17 cellular contexts compared by ENCODE assay signal in genomic region chr16:84054271-84054670, GRCh38. TPM values are rescaled to one million over a fixed set of nuclear protein-coding genes. Genes with fewer than 3 reads are reported as not detected.
A peak's percentile ranks its signal among the peaks of the same experiment; 100 is the strongest.
DNase-seq lines count a peak whose midpoint lies in the region; ATAC-seq and TF ChIP-seq lines count a peak whose summit lies in the region.
"Had no signal": no experiment of that assay in that cellular context is flagged by ENCODE, and none has a peak within 500 bp of the region (broad histone marks: within the 10 kb centered on the region; RNA-seq: fewer than 3 reads in every experiment).

No MANE protein-coding gene starts in this region.

- CTCF ChIA-PET in MCF 10A (lab: Yijun Ruan, JAX), result interaction anchor here (0.6 to 3.3 kb wide), 4 partner anchors 9 to 93 kb away, joined by 3 to 11 read pairs (median 6); no protein-coding TSS in a partner anchor

- intact Hi-C loops in left ventricle myocardium superior (cut with micrococcal nuclease), result no loop called here
- intact Hi-C loops in Right ventricle myocardium inferior (cut with DNase I), result no loop called here
- intact Hi-C loops in posterior vena cava (cut with DNase I), result no loop called here
- intact Hi-C loops in MCF 10A (cut with micrococcal nuclease), result no loop called here

- no TSS peak for BruUV-seq in MCF 10A (replicated peaks; lab: Mats Ljungman, UMichigan)

- peaks cover 70% of the 10 kb centered on the region for H3K36me3 Mint-ChIP-seq in MCF 10A (ENCODE audit: insufficient read depth, unreplicated experiment)

- H3K4me3 Mint-ChIP-seq in MCF 10A (ENCODE audit: unreplicated experiment), result no peak overlapping the region
- H3K4me3 Mint-ChIP-seq: H9 had no signal

- no peak overlapping the region for H3K27ac Mint-ChIP-seq in MCF 10A (ENCODE audit: low read depth, unreplicated experiment)
- H3K27ac Mint-ChIP-seq: H9 had no signal

- H3K4me1 Mint-ChIP-seq in MCF 10A (ENCODE audit: insufficient read depth, unreplicated experiment), result no peaks in the 10 kb centered on the region

- TF ChIP-seq CTCF in MCF 10A (IDR thresholded peaks at IDR 0.05; ENCODE audit: unreplicated experiment), result no peak

- H3K9me3 Mint-ChIP-seq in MCF 10A (ENCODE audit: unreplicated experiment), result no peaks in the 10 kb centered on the region
- H3K9me3 Mint-ChIP-seq: H9 had no signal

- H3K27me3 Mint-ChIP-seq in MCF 10A (ENCODE audit: insufficient read depth, unreplicated experiment), result no peaks in the 10 kb centered on the region

- POLR2A ChIA-PET in MCF 10A (lab: Yijun Ruan, JAX), result interaction anchor here (1.5 kb wide), 1 partner anchor 63 kb away, joined by 8 read pairs; the partner anchor contains the start of gene MBTPS1

- DNase-seq in left ventricle myocardium superior (peak; percentile 23), Right ventricle myocardium inferior (ENCODE audit: missing footprints) (no peak), islet precursor cell (peak; percentile 40), posterior vena cava (ENCODE audit: low spot score) (peak; percentile 47), NCI-H446 (lab: John Stamatoyannopoulos, UW) (no peak), MCF 10A (ENCODE audit: unreplicated experiment) (no peak), NCI-H2081 treated with DMSO at 0.1 percent for 48 hours (lab: John Stamatoyannopoulos, UW) (no peak)
- DNase-seq: C1 segment of cervical spinal cord, GF-D8, NCI-H187 treated with DMSO at 0.1 percent for 48 hours, NCI-H69, RPMI8226 had no signal

- ATAC-seq in left ventricle myocardium superior (no peak), Right ventricle myocardium inferior (no peak), HG02763 (IDR thresholded peaks at IDR 0.05; ENCODE audit: unreplicated experiment) (no peak)

RNA-seq across cellular contexts. Expression of gene SLC38A8, which starts 11.7 kb away (rescaled TPM):
- total RNA-seq in left ventricle myocardium superior, result 2.0 TPM
- total RNA-seq in Right ventricle myocardium inferior, result 3.1 TPM
- total RNA-seq in posterior vena cava, result not detected
- not detected in 2 replicates for total RNA-seq in MCF 10A (2022)
- total RNA-seq: A673, Daoy, HT-29 had no signal

Comparison
In these comparisons a context has a peak if more than half of its experiments do, and no peak if none do; other contexts are left out.
1. DNase-seq: peak in left ventricle myocardium superior (single experiment), islet precursor cell (single experiment) and posterior vena cava (single experiment); none in Right ventricle myocardium inferior (single experiment), NCI-H446 (0 of 2), MCF 10A (single experiment) and NCI-H2081 treated with DMSO at 0.1 percent for 48 hours (single experiment).